ENCODE assay signal across 2 cellular contexts in genomic region chr21:45974073-45975016, GRCh38.
TF ChIP-seq lines count a peak whose summit lies in the region.

No MANE protein-coding gene starts in this region.

TF ChIP-seq in A549, 52 proteins besides CTCF, POLR2A, EP300 and RAD21 (continued from another document):
- TF ChIP-seq BCL3 (IDR thresholded peaks at IDR 0.05): no peak
- no peak for TF ChIP-seq HEYL (CRISPR knock-in tag; IDR thresholded peaks at IDR 0.05)
- TF ChIP-seq ATOH8 (CRISPR knock-in tag; IDR thresholded peaks at IDR 0.05; ENCODE audit: low read depth): no peak
- no peak for TF ChIP-seq PBX3 (IDR thresholded peaks at IDR 0.05)
- no peak for TF ChIP-seq FOSB (CRISPR knock-in tag; IDR thresholded peaks at IDR 0.05)
- no peak for TF ChIP-seq NR3C1 (IDR thresholded peaks at IDR 0.05)
- no peak for TF ChIP-seq HDAC2 (IDR thresholded peaks at IDR 0.05)
- TF ChIP-seq TFCP2L1 (CRISPR knock-in tag; IDR thresholded peaks at IDR 0.05): no peak

TF ChIP-seq in SK-N-SH treated with all-trans-retinoic acid at 6 μM for 48 hours, 23 proteins besides CTCF, POLR2A, EP300 and RAD21 (continued from another document):
- TF ChIP-seq CSRNP3 (CRISPR knock-in tag; IDR thresholded peaks at IDR 0.05) (no peak), BACH2 (CRISPR knock-in tag; IDR thresholded peaks at IDR 0.05; ENCODE audit: borderline replicate concordance) (no peak), POU6F1 (CRISPR knock-in tag; IDR thresholded peaks at IDR 0.05; ENCODE audit: borderline replicate concordance, low read depth) (no peak), CSDC2 (CRISPR knock-in tag; IDR thresholded peaks at IDR 0.05) (no peak), ARNTL (CRISPR knock-in tag; IDR thresholded peaks at IDR 0.05; ENCODE audit: borderline replicate concordance, low read depth) (no peak), ZFP30 (CRISPR knock-in tag; IDR thresholded peaks at IDR 0.05) (no peak)
- TF ChIP-seq, protein P1, sequence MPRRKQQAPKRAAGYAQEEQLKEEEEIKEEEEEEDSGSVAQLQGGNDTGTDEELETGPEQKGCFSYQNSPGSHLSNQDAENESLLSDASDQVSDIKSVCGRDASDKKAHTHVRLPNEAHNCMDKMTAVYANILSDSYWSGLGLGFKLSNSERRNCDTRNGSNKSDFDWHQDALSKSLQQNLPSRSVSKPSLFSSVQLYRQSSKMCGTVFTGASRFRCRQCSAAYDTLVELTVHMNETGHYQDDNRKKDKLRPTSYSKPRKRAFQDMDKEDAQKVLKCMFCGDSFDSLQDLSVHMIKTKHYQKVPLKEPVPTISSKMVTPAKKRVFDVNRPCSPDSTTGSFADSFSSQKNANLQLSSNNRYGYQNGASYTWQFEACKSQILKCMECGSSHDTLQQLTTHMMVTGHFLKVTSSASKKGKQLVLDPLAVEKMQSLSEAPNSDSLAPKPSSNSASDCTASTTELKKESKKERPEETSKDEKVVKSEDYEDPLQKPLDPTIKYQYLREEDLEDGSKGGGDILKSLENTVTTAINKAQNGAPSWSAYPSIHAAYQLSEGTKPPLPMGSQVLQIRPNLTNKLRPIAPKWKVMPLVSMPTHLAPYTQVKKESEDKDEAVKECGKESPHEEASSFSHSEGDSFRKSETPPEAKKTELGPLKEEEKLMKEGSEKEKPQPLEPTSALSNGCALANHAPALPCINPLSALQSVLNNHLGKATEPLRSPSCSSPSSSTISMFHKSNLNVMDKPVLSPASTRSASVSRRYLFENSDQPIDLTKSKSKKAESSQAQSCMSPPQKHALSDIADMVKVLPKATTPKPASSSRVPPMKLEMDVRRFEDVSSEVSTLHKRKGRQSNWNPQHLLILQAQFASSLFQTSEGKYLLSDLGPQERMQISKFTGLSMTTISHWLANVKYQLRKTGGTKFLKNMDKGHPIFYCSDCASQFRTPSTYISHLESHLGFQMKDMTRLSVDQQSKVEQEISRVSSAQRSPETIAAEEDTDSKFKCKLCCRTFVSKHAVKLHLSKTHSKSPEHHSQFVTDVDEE (CRISPR knock-in tag; IDR thresholded peaks at IDR 0.05): no peak
